Comparison of ENCODE assay signal across 1 cellular context in genomic region chr9:22204240-22204639, GRCh38.
TF ChIP-seq lines count a peak whose summit lies in the region.

No MANE protein-coding gene starts in this region.

TF ChIP-seq in WTC11, 78 proteins besides CTCF, POLR2A, EP300 and RAD21 (continued from another document):
- TF ChIP-seq PRDM15 (CRISPR knock-in tag; IDR thresholded peaks at IDR 0.05) = no peak
- TF ChIP-seq JUN (CRISPR knock-in tag; IDR thresholded peaks at IDR 0.05) = no peak
- TF ChIP-seq ATF1 (CRISPR knock-in tag; IDR thresholded peaks at IDR 0.05) = no peak
- no peak for TF ChIP-seq GABPB1 (CRISPR knock-in tag; IDR thresholded peaks at IDR 0.05)
- no peak for TF ChIP-seq PRRX2 (CRISPR knock-in tag; IDR thresholded peaks at IDR 0.05)
- TF ChIP-seq HMGXB4 (CRISPR knock-in tag; IDR thresholded peaks at IDR 0.05) = no peak
- TF ChIP-seq SMAD4 (CRISPR knock-in tag; IDR thresholded peaks at IDR 0.05) = no peak
- no peak for TF ChIP-seq SMAD3 (CRISPR knock-in tag; IDR thresholded peaks at IDR 0.05; ENCODE audit: borderline replicate concordance)
